1 cellular context compared by ENCODE assay signal in the genomic region with DNA sequence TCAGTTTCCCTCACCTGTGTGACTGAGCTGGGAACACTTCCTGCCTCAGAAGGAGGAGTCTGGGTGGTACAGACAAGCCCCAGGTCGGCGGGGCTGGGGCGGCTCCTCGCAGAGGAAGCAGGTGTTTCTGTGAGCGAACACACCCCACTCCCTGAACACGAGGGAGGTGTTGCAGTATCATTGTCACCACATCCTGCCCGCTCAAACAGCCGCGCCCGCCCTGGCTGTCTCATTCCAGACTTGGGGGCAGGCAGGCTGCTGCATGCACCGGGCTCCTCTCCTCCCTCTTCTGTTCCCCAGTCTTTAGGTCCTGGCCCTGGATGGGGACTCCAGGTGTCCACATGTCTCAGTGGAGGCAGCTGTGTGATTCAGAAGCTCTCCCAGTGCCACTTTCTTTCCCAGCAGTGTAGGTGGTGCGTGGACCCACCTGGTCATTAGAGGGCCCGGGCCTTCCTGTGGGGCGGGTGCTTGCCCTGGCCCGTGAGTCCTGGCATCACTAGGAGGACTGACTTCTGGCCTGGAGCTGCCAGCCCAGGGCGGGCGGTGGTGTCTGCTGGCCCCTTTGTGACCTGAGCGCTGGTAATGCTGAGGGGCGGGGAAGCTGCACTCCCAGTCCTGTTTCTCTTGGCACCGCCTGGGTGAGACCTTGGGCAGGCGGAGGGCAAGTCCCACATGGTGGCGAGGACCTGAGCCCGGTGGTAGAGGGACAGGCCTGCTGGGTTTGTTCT.
TF ChIP-seq lines count a peak whose summit lies in the region.

No MANE protein-coding gene starts in this region.

TF ChIP-seq in A549, 52 proteins besides CTCF, POLR2A, EP300 and RAD21 (continued from another document):
- TF ChIP-seq CHD4 (IDR thresholded peaks at IDR 0.05; ENCODE audit: borderline replicate concordance) (no peak), CBX8 (IDR thresholded peaks at IDR 0.05) (no peak), SMC3 (IDR thresholded peaks at IDR 0.05) (no peak), ZNF302 (CRISPR knock-in tag; IDR thresholded peaks at IDR 0.05) (no peak), SREBF2 (IDR thresholded peaks at IDR 0.05) (no peak), CBX2 (IDR thresholded peaks at IDR 0.05; ENCODE audit: borderline replicate concordance, low read depth) (no peak), EHF (CRISPR knock-in tag; IDR thresholded peaks at IDR 0.05) (no peak)
- TF ChIP-seq, protein P1, sequence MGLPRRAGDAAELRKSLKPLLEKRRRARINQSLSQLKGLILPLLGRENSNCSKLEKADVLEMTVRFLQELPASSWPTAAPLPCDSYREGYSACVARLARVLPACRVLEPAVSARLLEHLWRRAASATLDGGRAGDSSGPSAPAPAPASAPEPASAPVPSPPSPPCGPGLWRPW (IDR thresholded peaks at IDR 0.05), result no peak
- TF ChIP-seq, protein P2, sequence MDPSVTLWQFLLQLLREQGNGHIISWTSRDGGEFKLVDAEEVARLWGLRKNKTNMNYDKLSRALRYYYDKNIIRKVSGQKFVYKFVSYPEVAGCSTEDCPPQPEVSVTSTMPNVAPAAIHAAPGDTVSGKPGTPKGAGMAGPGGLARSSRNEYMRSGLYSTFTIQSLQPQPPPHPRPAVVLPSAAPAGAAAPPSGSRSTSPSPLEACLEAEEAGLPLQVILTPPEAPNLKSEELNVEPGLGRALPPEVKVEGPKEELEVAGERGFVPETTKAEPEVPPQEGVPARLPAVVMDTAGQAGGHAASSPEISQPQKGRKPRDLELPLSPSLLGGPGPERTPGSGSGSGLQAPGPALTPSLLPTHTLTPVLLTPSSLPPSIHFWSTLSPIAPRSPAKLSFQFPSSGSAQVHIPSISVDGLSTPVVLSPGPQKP (IDR thresholded peaks at IDR 0.05; ENCODE audit: low read depth, low read length), result no peak
